Comparison of ENCODE assay signal across 10 cellular contexts in the genomic region with DNA sequence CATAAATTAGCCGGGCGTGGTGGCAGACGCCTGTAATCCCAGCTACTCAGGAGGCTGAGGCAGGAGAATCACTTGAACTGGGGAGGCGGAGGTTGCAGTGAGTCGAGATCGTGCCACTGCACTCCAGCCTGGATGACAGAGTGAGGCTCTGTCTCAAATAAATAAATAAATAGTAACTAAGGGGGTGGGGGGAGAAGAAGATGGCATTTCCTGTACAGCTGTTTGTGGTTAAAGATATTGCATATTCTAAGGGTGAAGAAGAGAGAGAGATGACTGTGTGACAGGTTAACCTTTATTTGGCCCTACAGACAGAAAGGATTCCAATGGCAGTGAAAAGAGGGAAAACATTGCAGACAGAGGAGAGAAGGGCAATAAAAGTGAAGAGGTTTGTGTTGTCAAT. TPM values are rescaled to one million over a fixed set of nuclear protein-coding genes. Genes with fewer than 3 reads are reported as not detected.
A peak's percentile ranks its signal among the peaks of the same experiment; 100 is the strongest.
DNase-seq lines count a peak whose midpoint lies in the region; ATAC-seq and TF ChIP-seq lines count a peak whose summit lies in the region.
"Not testable (repeated sequence)": the region's sequence is repeated elsewhere in the genome, so short reads cannot be mapped to it uniquely, and the experiment has no call there.
"Had no signal": no experiment of that assay in that cellular context is flagged by ENCODE, and none has a peak within 500 bp of the region (broad histone marks: within the 10 kb centered on the region; RNA-seq: fewer than 3 reads in every experiment).

No MANE protein-coding gene starts in this region.

- H3K4me3 Mint-ChIP-seq in CD14-positive monocyte, result peak overlapping the region; percentile 24 to 67
- H3K4me3 Mint-ChIP-seq in central memory CD8-positive, alpha-beta T cell; naive thymus-derived CD4-positive, alpha-beta T cell: not testable (repeated sequence)

- peaks cover 37% of the 10 kb centered on the region for H3K4me1 Mint-ChIP-seq in CD14-positive monocyte
- H3K4me1 Mint-ChIP-seq in central memory CD8-positive, alpha-beta T cell, result not testable (repeated sequence)
- peaks cover 3 to 28% (median 10%) of the 10 kb centered on the region in 7 donors for H3K4me1 Mint-ChIP-seq in naive thymus-derived CD4-positive, alpha-beta T cell

- CTCF ChIA-PET in naive thymus-derived CD4-positive, alpha-beta T cell (lab: Charles Lee), result not testable (repeated sequence)

- peak; percentile 87 for ATAC-seq in GM18868 (IDR thresholded peaks at IDR 0.05; ENCODE audit: unreplicated experiment)
- ATAC-seq in GM21529 (IDR thresholded peaks at IDR 0.05; ENCODE audit: unreplicated experiment), result peak; percentile 65
- ATAC-seq in HG02943 (IDR thresholded peaks at IDR 0.05; ENCODE audit: low read depth, unreplicated experiment), result peak; percentile 76
- peak; percentile 62 for ATAC-seq in HG03558 (IDR thresholded peaks at IDR 0.05; ENCODE audit: extremely low read depth, unreplicated experiment)
- not testable (repeated sequence) for ATAC-seq in central memory CD8-positive, alpha-beta T cell (replicated peaks; ENCODE audit: extremely low read depth, poor library complexity, severe bottlenecking)
- ATAC-seq in naive thymus-derived CD4-positive, alpha-beta T cell, result peak; percentile 52

- peaks cover 27 to 54% of the 10 kb centered on the region in 2 donors for H3K36me3 Mint-ChIP-seq in CD14-positive monocyte
- not testable (repeated sequence) for H3K36me3 Mint-ChIP-seq in central memory CD8-positive, alpha-beta T cell (ENCODE audit: insufficient read depth)
- H3K36me3 Mint-ChIP-seq in naive thymus-derived CD4-positive, alpha-beta T cell, result peaks cover 0 to 30% (median 0%) of the 10 kb centered on the region in 5 donors

- H3K79me2 ChIP-seq in OCI-LY1 (ENCODE audit: insufficient read depth, low read length), result peaks cover 66% of the 10 kb centered on the region

- H3K9ac ChIP-seq in OCI-LY1 (ENCODE audit: low read length), result not testable (repeated sequence)

- not testable (repeated sequence) for H2AFZ ChIP-seq in OCI-LY1 (ENCODE audit: low read length)

- H3K27ac ChIP-seq in OCI-LY1 (ENCODE audit: low read depth, low read length, poor library complexity, severe bottlenecking); naive thymus-derived CD4-positive, alpha-beta T cell (ENCODE audit: low read depth, low read length): not testable (repeated sequence)

- DNase-seq in CD14-positive monocyte (ENCODE audit: low spot score), result peak; percentile 50
- not testable (repeated sequence) for DNase-seq in central memory CD8-positive, alpha-beta T cell (ENCODE audit: low spot score in 2 of 2); naive thymus-derived CD4-positive, alpha-beta T cell

- not testable (repeated sequence) for H3F3A ChIP-seq in OCI-LY1 (ENCODE audit: insufficient read depth, low read length)

- not testable (repeated sequence) for H3K9me2 ChIP-seq in OCI-LY1 (ENCODE audit: low read depth, low read length)

- not testable (repeated sequence) for TF ChIP-seq CTCF in CD14-positive monocyte (IDR thresholded peaks at IDR 0.05); OCI-LY1 (IDR thresholded peaks at IDR 0.05; ENCODE audit: low read length)

- H3K27ac Mint-ChIP-seq in CD14-positive monocyte, result peak overlapping the region; percentile 84 to 94 (median 91)
- H3K27ac Mint-ChIP-seq in central memory CD8-positive, alpha-beta T cell (ENCODE audit: low read depth), result peak overlapping the region; percentile 44
- not testable (repeated sequence) for H3K27ac Mint-ChIP-seq in naive thymus-derived CD4-positive, alpha-beta T cell

- H3K4me2 ChIP-seq in OCI-LY1 (ENCODE audit: low read length), result peak overlapping the region; percentile 19; the same call in 1 of the 2 replicates

- not testable (repeated sequence) for H3K4me3 ChIP-seq in OCI-LY1 (ENCODE audit: low read depth, low read length, poor library complexity, severe bottlenecking); naive thymus-derived CD4-positive, alpha-beta T cell (ENCODE audit: low read length)

- POLR2A ChIA-PET in naive thymus-derived CD4-positive, alpha-beta T cell (lab: Charles Lee), result not testable (repeated sequence)

- H3K4me1 ChIP-seq in OCI-LY1 (ENCODE audit: insufficient read depth, low read length, severe bottlenecking), result peaks cover 32% of the 10 kb centered on the region
- not testable (repeated sequence) for H3K4me1 ChIP-seq in naive thymus-derived CD4-positive, alpha-beta T cell (ENCODE audit: control insufficient read depth in 2 of 2, insufficient read depth in 2 of 2, low read length in 2 of 2)

- not testable (repeated sequence) for H3K27me3 Mint-ChIP-seq in CD14-positive monocyte (ENCODE audit: low read depth in 3 of 3); central memory CD8-positive, alpha-beta T cell; naive thymus-derived CD4-positive, alpha-beta T cell

- H3K9me3 Mint-ChIP-seq in CD14-positive monocyte; central memory CD8-positive, alpha-beta T cell: not testable (repeated sequence)
- peaks cover 0 to 10% (median 0%) of the 10 kb centered on the region in 11 donors for H3K9me3 Mint-ChIP-seq in naive thymus-derived CD4-positive, alpha-beta T cell

- H3K27me3 ChIP-seq in OCI-LY1 (ENCODE audit: insufficient read depth, low read length); naive thymus-derived CD4-positive, alpha-beta T cell (ENCODE audit: control insufficient read depth in 2 of 2, insufficient read depth in 2 of 2, low read length in 2 of 2): not testable (repeated sequence)

- intact Hi-C loops in CD14-positive monocyte (cut with micrococcal nuclease), result loop anchor here in 1 of 2 donors (10.0 kb wide), 1 partner anchor 87 kb away; a partner anchor contains a TSS
- intact Hi-C loops in naive thymus-derived CD4-positive, alpha-beta T cell (cut with micrococcal nuclease), result not testable (repeated sequence)

- H4K20me1 ChIP-seq in OCI-LY1 (ENCODE audit: insufficient read depth, low read length), result not testable (repeated sequence)

- H3K36me3 ChIP-seq in OCI-LY1 (ENCODE audit: insufficient read depth, low read length), result peaks cover 47% of the 10 kb centered on the region
- H3K36me3 ChIP-seq in naive thymus-derived CD4-positive, alpha-beta T cell (ENCODE audit: control insufficient read depth in 2 of 3, insufficient read depth in 3 of 3, low read length in 3 of 3), result not testable (repeated sequence)

- H3K9me3 ChIP-seq in OCI-LY1 (ENCODE audit: low read length); naive thymus-derived CD4-positive, alpha-beta T cell (ENCODE audit: control insufficient read depth in 2 of 3, low read length in 3 of 3): not testable (repeated sequence)

RNA-seq across cellular contexts. Expression of a gene that starts 9.5 kb away (rescaled TPM):
- polyA plus RNA-seq in CD14-positive monocyte, result 10 to 100 TPM; 22.2 to 28.7 TPM
- total RNA-seq in naive thymus-derived CD4-positive, alpha-beta T cell, result 10 to 100 TPM in 1 of 5 experiments, 1 to 10 TPM in 4; 2.1 to 10.5 (median 4.6) TPM
- polyA plus RNA-seq in naive thymus-derived CD4-positive, alpha-beta T cell, result 1 to 10 TPM; 1.8 to 2.6 TPM
- total RNA-seq: GM23338, renal cortical epithelial cell had no signal
- polyA plus RNA-seq: GM23338 had no signal

Comparison
In these comparisons a context has a peak if more than half of its experiments do, and no peak if none do; other contexts are left out.
1. RNA of a gene that starts 9.5 kb away (polyA plus RNA-seq): 22.2 to 28.7 TPM in CD14-positive monocyte; 1.8 to 2.6 TPM in naive thymus-derived CD4-positive, alpha-beta T cell; every median in the first group is over 4 times any median in the second.